In the genomic region with DNA sequence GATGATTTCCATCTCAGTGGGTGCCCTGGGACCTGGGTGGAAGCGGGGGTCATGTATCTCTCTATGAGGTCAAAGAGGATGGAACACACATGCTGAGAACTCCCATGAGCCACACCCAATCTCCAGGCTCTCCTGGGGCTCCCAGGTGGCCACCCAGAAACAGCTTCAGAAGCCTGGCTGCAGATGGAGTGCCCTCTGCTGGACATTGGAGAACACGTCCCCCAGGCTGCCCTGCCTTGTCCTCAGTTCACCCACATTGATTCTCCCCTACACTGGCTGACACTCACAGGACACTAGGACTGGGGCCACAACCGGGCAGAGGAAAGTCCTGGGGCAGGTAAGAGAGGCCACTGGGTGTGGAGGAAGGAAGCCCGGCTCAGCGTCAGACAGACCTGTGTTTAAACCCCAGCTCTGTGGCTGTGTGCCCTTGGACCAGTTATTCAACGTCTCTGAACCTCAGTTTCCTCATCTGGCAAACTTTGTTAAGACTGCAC, we compare ENCODE assay signal across 8 cellular contexts. TPM values are rescaled to one million over a fixed set of nuclear protein-coding genes. Genes with fewer than 3 reads are reported as not detected.
DNase-seq lines count a peak whose midpoint lies in the region; ATAC-seq, FAIRE-seq and TF ChIP-seq lines count a peak whose summit lies in the region.

No MANE protein-coding gene starts in this region.

- peaks cover 0 to 5% of the 10 kb centered on the region in 2 donors for H3K4me1 ChIP-seq in lung (ENCODE audit: control insufficient read depth in 2 of 2, insufficient read depth in 2 of 2, low read length in 2 of 2)

- H3K27me3 ChIP-seq in lung (ENCODE audit: control insufficient read depth, insufficient read depth) = no peaks in the 10 kb centered on the region

- ATAC-seq in lung (ENCODE audit: insufficient read depth, low FRiP score) = no peak

- peak; percentile 95 for FAIRE-seq in GM12891 (lab: Jason Lieb, UNC)

- no peaks in the 10 kb centered on the region for H3K9me3 ChIP-seq in lung (ENCODE audit: control insufficient read depth in 2 of 2, insufficient read depth in 1 of 2, low read length in 1 of 2)

- no peak for TF ChIP-seq POLR2A in GM12891 (IDR thresholded peaks at IDR 0.05; ENCODE audit: low read depth, low read length)

- TF ChIP-seq CTCF in lung (IDR thresholded peaks at IDR 0.05; ENCODE audit: control extremely low read depth, extremely low read depth) = peak; percentile 68

- DNase-seq in 8988T = peak; percentile 48
- DNase-seq in GM12891 (ENCODE audit: insufficient read length, low spot score) = peak; percentile 69
- peak; percentile 40 for DNase-seq in NCI-H345 (lab: John Stamatoyannopoulos, UW)
- DNase-seq in activated CD4-positive, CD25-positive, alpha-beta regulatory T cell treated with anti-CD3 and anti-CD28 coated beads, Interleukin-2, amount 50 U/mL, for 72 hours = peak; percentile 77
- peak; percentile 75 for DNase-seq in cerebellum (ENCODE audit: low spot score)
- peak; percentile 80 for DNase-seq in lung (ENCODE audit: low spot score)
- peak; percentile 57 to 61 for DNase-seq in stimulated activated CD8-positive, alpha-beta memory T cell treated with anti-CD3 and anti-CD28 coated beads, Interleukin-15, amount 100 ng/mL, for 48 hours (ENCODE audit: low read depth in 2 of 2)
- no peak for DNase-seq in NCI-H2107 (lab: John Stamatoyannopoulos, UW)

- peaks cover 4 to 7% of the 10 kb centered on the region in 2 donors for H3K36me3 ChIP-seq in lung (ENCODE audit: control insufficient read depth in 2 of 2, insufficient read depth in 2 of 2, low read length in 2 of 2)

- no peak overlapping the region for H3K27ac ChIP-seq in lung (ENCODE audit: low read depth in 1 of 2, low read length in 1 of 2)

- WGBS in lung, 2 donors = 24 to 31% methylated on average over 6 of the region's 6 CpGs

- H3K4me3 ChIP-seq in lung = no peak overlapping the region

TF ChIP-seq in GM12891, 5 proteins besides CTCF, POLR2A, EP300 and RAD21:
- TF ChIP-seq TAF1 (IDR thresholded peaks at IDR 0.05; ENCODE audit: low read depth, low read length) = no peak
- no peak for TF ChIP-seq PAX5 (IDR thresholded peaks at IDR 0.05; ENCODE audit: insufficient read depth, low read length, severe bottlenecking)
- TF ChIP-seq POLR2AphosphoS5 (IDR thresholded peaks at IDR 0.05; ENCODE audit: low read depth, low read length) = no peak

RNA-seq across cellular contexts. Expression of a gene that starts 4.5 kb away (rescaled TPM):
- polyA plus RNA-seq in GM12891 (2012; ENCODE audit: low read depth, missing spikeins) = 25.9 TPM
- 11.3 TPM for total RNA-seq in cerebellum
- 10 to 100 TPM; 14.5 to 27.4 TPM for total RNA-seq in lung
- polyA plus RNA-seq in lung = 10 to 100 TPM; 31.5 to 37.0 TPM

RNA-seq across cellular contexts. Expression of a gene that starts 6.2 kb away (rescaled TPM):
- polyA plus RNA-seq in GM12891 (2012; ENCODE audit: low read depth, missing spikeins) = 590 TPM
- total RNA-seq in cerebellum (152 TPM), lung (100 to 1,000 TPM; 347 to 797 TPM)
- 1,000 to 10,000 TPM; 1,097 to 1,622 TPM for polyA plus RNA-seq in lung

RNA-seq across cellular contexts. Expression of a gene that starts 15.2 kb away (rescaled TPM):
- 11.1 TPM for polyA plus RNA-seq in GM12891 (2012; ENCODE audit: low read depth, missing spikeins)
- total RNA-seq in cerebellum = 28.5 TPM
- 100 to 1,000 TPM in 1 of 2 donors, 10 to 100 TPM in 1; 99.3 to 105 TPM for total RNA-seq in lung
- 10 to 100 TPM; 37.1 to 70.7 TPM for polyA plus RNA-seq in lung

RNA-seq across cellular contexts. Expression of a gene that starts 23.1 kb away (rescaled TPM):
- 28.3 TPM for polyA plus RNA-seq in GM12891 (2012; ENCODE audit: low read depth, missing spikeins)
- total RNA-seq in cerebellum (34.0 TPM), lung (1 to 10 TPM; 5.7 to 7.4 TPM)
- polyA plus RNA-seq in lung = 1 to 10 TPM; 4.4 to 7.3 TPM

RNA-seq across cellular contexts. Expression of a gene that starts 42.1 kb away (rescaled TPM):
- 58.1 TPM for polyA plus RNA-seq in GM12891 (2012; ENCODE audit: low read depth, missing spikeins)
- total RNA-seq in cerebellum = 1.4 TPM
- total RNA-seq in lung = 10 to 100 TPM; 14.8 to 20.2 TPM
- polyA plus RNA-seq in lung = 10 to 100 TPM; 15.9 to 20.0 TPM
